Comparison of ENCODE assay signal across 14 cellular contexts in the genomic region with DNA sequence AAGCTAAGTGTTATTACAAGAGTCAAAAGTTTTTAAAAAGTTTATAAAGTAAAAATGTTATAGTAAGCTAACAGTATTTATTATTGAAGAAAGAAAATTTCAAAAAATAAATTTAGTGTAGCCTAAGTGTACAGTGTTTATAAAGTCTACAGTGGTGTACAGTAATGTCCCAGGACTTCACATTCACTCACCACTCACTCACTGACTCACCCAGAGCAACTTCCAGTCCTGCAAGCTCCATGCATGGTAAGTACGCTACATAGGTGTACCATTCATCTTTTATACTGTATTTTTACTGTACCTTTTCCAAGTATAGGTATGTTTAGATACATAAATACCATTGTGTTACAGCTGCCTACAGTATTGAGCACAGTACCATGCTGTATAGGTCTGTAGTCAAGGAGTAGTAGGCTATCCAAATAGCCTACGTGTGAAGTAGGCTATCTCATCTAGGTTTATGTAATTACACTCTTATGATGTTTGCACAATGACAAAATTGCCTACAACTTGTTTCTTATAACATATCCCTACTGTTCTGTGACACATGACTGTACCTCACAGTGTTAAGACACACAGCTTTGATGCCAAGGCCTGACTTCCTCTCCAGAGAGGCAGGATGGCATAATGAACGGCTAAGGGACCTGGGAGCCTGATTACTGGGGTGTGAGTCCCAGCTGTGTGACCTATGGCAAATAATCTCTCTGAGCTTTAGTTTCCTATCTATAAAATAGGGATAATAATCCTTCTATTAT.
"Had no signal": no experiment of that assay in that cellular context is flagged by ENCODE, and none has a peak within 500 bp of the region (broad histone marks: within the 10 kb centered on the region; RNA-seq: fewer than 3 reads in every experiment).

No MANE protein-coding gene starts in this region.

- ATAC-seq: stimulated activated naive CD8-positive, alpha-beta T cell treated with anti-CD3 and anti-CD28 coated beads, Interleukin-15, amount 100 ng/mL, for 72 hours had no signal

- H3K4me1 ChIP-seq: left ventricle myocardium inferior, pancreas, testis had no signal

- H3K9me3 Mint-ChIP-seq: activated CD4-positive, alpha-beta memory T cell treated with anti-CD3 and anti-CD28 coated beads, Interleukin-2, amount 10 ng/mL, durations not matched to agents 7 days and 5 days; neural progenitor cell; stimulated activated naive CD8-positive, alpha-beta T cell treated with anti-CD3 and anti-CD28 coated beads, Interleukin-15, amount 100 ng/mL, for 72 hours had no signal

- H3K4me3 Mint-ChIP-seq: activated CD4-positive, alpha-beta memory T cell treated with anti-CD3 and anti-CD28 coated beads, Interleukin-2, amount 10 ng/mL, durations not matched to agents 7 days and 5 days; neural progenitor cell; stimulated activated naive CD8-positive, alpha-beta T cell treated with anti-CD3 and anti-CD28 coated beads, Interleukin-15, amount 100 ng/mL, for 72 hours had no signal

- H3K27ac ChIP-seq: coronary artery, left ventricle myocardium inferior, neural progenitor cell, pancreas, testis, VCaP had no signal

- DNase-seq: activated CD4-positive, alpha-beta memory T cell treated with anti-CD3 and anti-CD28 coated beads, Interleukin-2, amount 10 ng/mL, durations not matched to agents 7 days and 5 days; aorta; caudate nucleus; effector memory CD4-positive, alpha-beta T cell; glutamatergic neuron; left ventricle myocardium inferior; pancreas; stimulated activated CD4-positive, alpha-beta T cell treated with anti-CD3 and anti-CD28 coated beads, Interleukin-15, amount 100 ng/mL, for 24 hours; stimulated activated CD4-positive, alpha-beta T cell treated with anti-CD3 and anti-CD28 coated beads, Interleukin-4, amount 100 ng/mL, for 24 hours; stimulated activated naive CD8-positive, alpha-beta T cell treated with anti-CD3 and anti-CD28 coated beads, Interleukin-15, amount 100 ng/mL, for 72 hours; testis had no signal

- H3K9ac ChIP-seq: neural progenitor cell had no signal

- H3K4me2 ChIP-seq: neural progenitor cell had no signal

- H3K27ac Mint-ChIP-seq: activated CD4-positive, alpha-beta memory T cell treated with anti-CD3 and anti-CD28 coated beads, Interleukin-2, amount 10 ng/mL, durations not matched to agents 7 days and 5 days; neural progenitor cell had no signal

- H3K9me3 ChIP-seq: pancreas, testis had no signal

- H3K27me3 Mint-ChIP-seq: activated CD4-positive, alpha-beta memory T cell treated with anti-CD3 and anti-CD28 coated beads, Interleukin-2, amount 10 ng/mL, durations not matched to agents 7 days and 5 days; stimulated activated naive CD8-positive, alpha-beta T cell treated with anti-CD3 and anti-CD28 coated beads, Interleukin-15, amount 100 ng/mL, for 72 hours had no signal

- H3K4me3 ChIP-seq: coronary artery, left ventricle myocardium inferior, neural progenitor cell, pancreas, testis had no signal

- H2AFZ ChIP-seq: neural progenitor cell had no signal

- H3K27me3 ChIP-seq: neural progenitor cell, pancreas, testis had no signal

- H3K4me1 Mint-ChIP-seq: neural progenitor cell; stimulated activated naive CD8-positive, alpha-beta T cell treated with anti-CD3 and anti-CD28 coated beads, Interleukin-15, amount 100 ng/mL, for 72 hours had no signal
